Comparison of ENCODE assay signal across 8 cellular contexts in genomic region chr19:5292453-5292842, GRCh38. TPM values are rescaled to one million over a fixed set of nuclear protein-coding genes. Genes with fewer than 3 reads are reported as not detected.
DNase-seq lines count a peak whose midpoint lies in the region; ATAC-seq and TF ChIP-seq lines count a peak whose summit lies in the region.

No MANE protein-coding gene starts in this region.

- H3K4me1 ChIP-seq in psoas muscle: peaks cover 14% of the 10 kb centered on the region

- peak overlapping the region; percentile 85 for H3K4me3 ChIP-seq in psoas muscle

- no peaks in the 10 kb centered on the region for H3K9me3 ChIP-seq in psoas muscle

- ATAC-seq in psoas muscle (peak in 3 of 4 donors; percentile 40 to 67 (median 58)), GM18907 (IDR thresholded peaks at IDR 0.05; ENCODE audit: unreplicated experiment) (no peak)

- intact Hi-C loops in psoas muscle (cut with DNase I): no loop called here

- no peak for TF ChIP-seq CTCF in psoas muscle (IDR thresholded peaks at IDR 0.05)

- DNase-seq in NCI-H146 (lab: John Stamatoyannopoulos, UW) (peak; percentile 12), NCI-H146 treated with DMSO at 0.1 percent for 48 hours (lab: John Stamatoyannopoulos, UW; ENCODE audit: unreplicated experiment) (no peak), activated T-cell treated with anti-CD3 and anti-CD28 coated beads for 4 hours (peak; percentile 20), germinal center (ENCODE audit: low spot score) (peak; percentile 72), psoas muscle (no peak), cerebellum (ENCODE audit: low spot score) (no peak), NCI-H2107 treated with DMSO at 0.1 percent for 48 hours (lab: John Stamatoyannopoulos, UW; ENCODE audit: unreplicated experiment) (no peak)

- H3K27me3 ChIP-seq in psoas muscle (ENCODE audit: insufficient read depth in 3 of 3, low read length in 2 of 3): no peaks in the 10 kb centered on the region

- H3K36me3 ChIP-seq in psoas muscle (ENCODE audit: insufficient read depth in 1 of 2, low read depth in 1 of 2): no peaks in the 10 kb centered on the region

- H3K27ac ChIP-seq in psoas muscle: peak overlapping the region; percentile 74

- 7 to 17% (median 11%) methylated on average over 11 to 19 of the region's 19 CpGs for WGBS in psoas muscle, 3 donors

RNA-seq across cellular contexts. Expression of gene PTPRS, which starts 48.2 kb away (rescaled TPM):
- total RNA-seq in psoas muscle (10 to 100 TPM; 11.4 to 29.7 (median 23.5) TPM), cerebellum (207 TPM)
- 1 to 10 TPM; 4.2 to 5.5 (median 4.3) TPM for polyA plus RNA-seq in psoas muscle

Comparison
In these comparisons a context has a peak if more than half of its experiments do, and no peak if none do; other contexts are left out.
1. DNase-seq: peak in NCI-H146 (single experiment), activated T-cell treated with anti-CD3 and anti-CD28 coated beads for 4 hours (single experiment) and germinal center (single experiment); none in NCI-H146 treated with DMSO at 0.1 percent for 48 hours (single experiment), psoas muscle (0 of 2), cerebellum (single experiment) and NCI-H2107 treated with DMSO at 0.1 percent for 48 hours (single experiment).